In the genomic region with DNA sequence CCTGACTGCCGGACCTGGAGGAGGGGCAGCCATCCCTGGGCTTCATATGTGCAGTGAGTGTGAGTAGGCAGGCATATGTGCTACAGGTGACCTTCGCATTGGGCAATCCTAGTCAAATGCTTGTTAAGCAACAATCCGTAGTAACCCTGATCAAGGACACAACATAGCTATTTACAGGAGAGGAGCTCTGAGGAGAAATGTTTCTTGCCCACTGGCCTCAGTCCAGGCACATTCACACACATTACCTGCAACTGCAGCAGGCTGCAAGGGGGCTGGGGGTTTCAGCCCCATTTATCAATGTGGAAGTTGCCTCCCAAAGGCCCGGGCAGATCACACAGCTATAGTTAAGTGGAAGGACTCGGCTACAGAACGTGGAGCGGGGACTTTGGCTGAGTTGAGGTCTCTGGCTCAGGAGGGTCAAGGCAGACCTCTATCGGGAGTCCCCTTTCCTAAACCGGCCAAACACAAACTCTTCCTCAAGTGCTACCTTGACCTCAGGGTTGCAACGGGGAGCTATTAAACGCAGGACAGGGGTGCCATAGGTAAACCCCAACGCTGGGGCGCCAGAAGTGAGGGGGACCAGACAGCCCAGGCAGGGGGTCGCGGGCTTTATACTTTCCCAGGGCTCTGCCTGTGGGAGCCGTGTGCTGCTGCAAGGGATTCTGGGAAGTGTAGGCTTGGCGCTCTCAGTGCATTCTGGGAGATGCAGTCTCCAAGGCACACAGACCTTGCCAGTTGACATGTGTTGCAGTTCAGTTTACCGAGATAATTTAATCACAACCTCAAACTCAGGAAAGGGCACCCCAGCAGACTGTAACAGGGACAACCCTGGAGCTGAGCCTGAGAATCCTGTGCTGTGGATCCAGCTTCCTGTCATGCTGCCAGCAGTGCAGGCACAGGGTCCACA, we compare ENCODE assay signal across 8 cellular contexts. TPM values are rescaled to one million over a fixed set of nuclear protein-coding genes. Genes with fewer than 3 reads are reported as not detected.
DNase-seq lines count a peak whose midpoint lies in the region; ATAC-seq and TF ChIP-seq lines count a peak whose summit lies in the region.

No MANE protein-coding gene starts in this region.

- DNase-seq in Calu3 (peak; percentile 49), HFFc6 (peak; percentile 41), PC-3 (peak; percentile 23), amygdala (lab: John Stamatoyannopoulos, UW) (peak in 45 of 56 donors; percentile 22 to 82 (median 51)), hepatic stellate cell (ENCODE audit: low spot score) (peak; percentile 85), psoas muscle (peak; percentile 61 to 83), NCI-H510A (lab: John Stamatoyannopoulos, UW) (no peak), amniotic stem cell (lab: John Stamatoyannopoulos, UW) (no peak)

- H3K4me3 Mint-ChIP-seq in Calu3 (ENCODE audit: low read depth, unreplicated experiment) (no peak overlapping the region), HFFc6 (peak overlapping the region; percentile 57)

- intact Hi-C loops in Calu3 (cut with micrococcal nuclease; ENCODE audit: unreplicated experiment): no loop called here
- intact Hi-C loops in PC-3 (cut with micrococcal nuclease): no loop called here
- intact Hi-C loops in psoas muscle (cut with DNase I): loop anchor here (5.0 to 10.0 kb wide), 3 partner anchors 96 to 189 kb away; partner anchors contain the start of genes DNAJC5G (in 1 of the 2) and TRIM54 (in 1 of the 2)

- H3K36me3 ChIP-seq in PC-3 (ENCODE audit: low read depth, low read length) (no peaks in the 10 kb centered on the region), psoas muscle (ENCODE audit: insufficient read depth in 1 of 2, low read depth in 1 of 2) (no peaks in the 10 kb centered on the region)

- TF ChIP-seq CTCF in Calu3 (IDR thresholded peaks at IDR 0.05; ENCODE audit: unreplicated experiment) (no peak), HFFc6 (IDR thresholded peaks at IDR 0.05) (no peak), PC-3 (conservative IDR thresholded peaks at IDR 0.05; ENCODE audit: low read depth, low read length) (no peak), psoas muscle (IDR thresholded peaks at IDR 0.05) (no peak)

- no peak overlapping the region for H3K4me3 ChIP-seq in PC-3 (ENCODE audit: low read length)
- H3K4me3 ChIP-seq in psoas muscle: peak overlapping the region; percentile 66

- peak; percentile 36; the same call in 1 of the 2 replicates for ATAC-seq in PC-3
- peak; percentile 84 to 91 (median 87) for ATAC-seq in psoas muscle

- H3K4me2 ChIP-seq in PC-3 (ENCODE audit: low read length): no peak overlapping the region

- no peaks in the 10 kb centered on the region for H3K9me2 ChIP-seq in PC-3 (replicated peaks; ENCODE audit: low read length)

- no peaks in the 10 kb centered on the region for H3K79me2 ChIP-seq in PC-3 (ENCODE audit: low read length)

- 18 to 24% (median 21%) methylated on average over 18 of the region's 18 CpGs for WGBS in psoas muscle, 3 donors

- no peak overlapping the region for H3K9ac ChIP-seq in PC-3 (ENCODE audit: low read length)

- no peak overlapping the region for H3K27ac ChIP-seq in PC-3 (ENCODE audit: low read length)
- H3K27ac ChIP-seq in psoas muscle: peak overlapping the region; percentile 65

- H3K27me3 Mint-ChIP-seq in Calu3 (ENCODE audit: unreplicated experiment): no peaks in the 10 kb centered on the region
- peaks cover 2% of the 10 kb centered on the region for H3K27me3 Mint-ChIP-seq in HFFc6 (ENCODE audit: insufficient read depth)

- POLR2A ChIA-PET in PC-3 (lab: Charles Lee; ENCODE audit: unreplicated experiment): no interaction called here

- H3K4me1 Mint-ChIP-seq in Calu3 (ENCODE audit: low read depth, unreplicated experiment): peaks cover 12% of the 10 kb centered on the region
- H3K4me1 Mint-ChIP-seq in HFFc6 (ENCODE audit: low read depth): peaks cover 21% of the 10 kb centered on the region

- H3K36me3 Mint-ChIP-seq in Calu3 (ENCODE audit: insufficient read depth, unreplicated experiment) (no peaks in the 10 kb centered on the region), HFFc6 (ENCODE audit: low read depth) (no peaks in the 10 kb centered on the region)

- H3K4me1 ChIP-seq in PC-3 (ENCODE audit: insufficient read depth, low read length): no peaks in the 10 kb centered on the region
- H3K4me1 ChIP-seq in psoas muscle: peaks cover 14% of the 10 kb centered on the region

- H3K27me3 ChIP-seq in PC-3 (ENCODE audit: low read length): no peaks in the 10 kb centered on the region
- H3K27me3 ChIP-seq in psoas muscle (ENCODE audit: insufficient read depth in 3 of 3, low read length in 2 of 3): no peaks in the 10 kb centered on the region

- CTCF ChIA-PET in Calu3 (lab: Charles Lee) (interaction anchor here (1.4 kb wide), 1 partner anchor 95 kb away, joined by 4 read pairs; no protein-coding TSS in a partner anchor), PC-3 (lab: Charles Lee) (interaction anchor here (2.1 kb wide), 1 partner anchor 95 kb away, joined by 7 read pairs; no protein-coding TSS in a partner anchor)

- H3K9me3 Mint-ChIP-seq in Calu3 (ENCODE audit: low read depth, unreplicated experiment): no peaks in the 10 kb centered on the region
- H3K9me3 Mint-ChIP-seq in HFFc6: no peaks in the 10 kb centered on the region

- H3K9me3 ChIP-seq in PC-3 (ENCODE audit: low read length): no peaks in the 10 kb centered on the region
- H3K9me3 ChIP-seq in psoas muscle: no peaks in the 10 kb centered on the region

- BruUV-seq in Calu3 (replicated peaks; lab: Mats Ljungman, UMichigan) (no TSS peak), PC-3 (replicated peaks; lab: Mats Ljungman, UMichigan) (no TSS peak)

- H3K27ac Mint-ChIP-seq in Calu3 (ENCODE audit: unreplicated experiment): no peak overlapping the region
- H3K27ac Mint-ChIP-seq in HFFc6: no peak overlapping the region

- 0 out of 2 replicates have a peak overlapping the region, but pooled peaks have one; percentile 36 for H2AFZ ChIP-seq in PC-3 (ENCODE audit: low read length)

- no peaks in the 10 kb centered on the region for H3F3A ChIP-seq in PC-3 (ENCODE audit: low read length, unreplicated experiment)

- H4K20me1 ChIP-seq in PC-3 (ENCODE audit: low read length): no peaks in the 10 kb centered on the region

RNA-seq across cellular contexts. Expression of gene KHK, which starts 9.4 kb away (rescaled TPM):
- total RNA-seq in Calu3 (2022) (2.0 and 4.2 TPM in 2 replicates), PC-3 (2014; rRNA removed) (10.6 and 11.0 TPM in 2 replicates), psoas muscle (1 to 10 TPM; 1.5 to 4.5 (median 2.4) TPM)
- 1 to 10 TPM; 1.0 to 1.7 (median 1.6) TPM for total RNA-seq in HFFc6 (2021; fragmentation: NEBNext Ultra II Directional; extraction: Animal tissue kit (Norgen Biotek cat#: 25700))
- polyA plus RNA-seq in psoas muscle: 1 to 10 TPM; 1.8 to 5.8 (median 2.9) TPM

RNA-seq across cellular contexts. Expression of gene EMILIN1, which starts 17.6 kb away (rescaled TPM):
- 0.12 and 0.19 TPM in 2 replicates for total RNA-seq in Calu3 (2022)
- 100 to 1,000 TPM; 144 to 208 (median 183) TPM for total RNA-seq in HFFc6 (2021; fragmentation: NEBNext Ultra II Directional; extraction: Animal tissue kit (Norgen Biotek cat#: 25700))
- 0.69 and 0.75 TPM in 2 replicates for total RNA-seq in PC-3 (2014; rRNA removed)
- total RNA-seq in psoas muscle: 10 to 100 TPM in 1 of 4 donors, 1 to 10 TPM in 3; 6.1 to 14.3 (median 7.9) TPM
- 1 to 10 TPM; 4.9 to 7.3 (median 4.9) TPM for polyA plus RNA-seq in psoas muscle

RNA-seq across cellular contexts. Expression of gene CGREF1, which starts 22.9 kb away (rescaled TPM):
- total RNA-seq in Calu3 (2022) (3.7 and 9.3 TPM in 2 replicates), PC-3 (2014; rRNA removed) (18.7 and 22.6 TPM in 2 replicates), psoas muscle (10 to 100 TPM in 1 of 4 donors, 1 to 10 TPM in 3; 4.1 to 15.8 (median 6.1) TPM)
- total RNA-seq in HFFc6 (2021; fragmentation: NEBNext Ultra II Directional; extraction: Animal tissue kit (Norgen Biotek cat#: 25700)): under 1 TPM in 1 of 6 experiments, not detected in 5; 0.12 TPM
- polyA plus RNA-seq in psoas muscle: 1 to 10 TPM; 2.8 to 7.9 (median 6.6) TPM

RNA-seq across cellular contexts. Expression of gene OST4, which starts 24.5 kb away (rescaled TPM):
- total RNA-seq in Calu3 (2022) (163 and 172 TPM in 2 replicates), PC-3 (2014; rRNA removed) (244 and 258 TPM in 2 replicates), psoas muscle (100 to 1,000 TPM; 186 to 304 (median 236) TPM)
- 100 to 1,000 TPM; 500 to 565 (median 548) TPM for total RNA-seq in HFFc6 (2021; fragmentation: NEBNext Ultra II Directional; extraction: Animal tissue kit (Norgen Biotek cat#: 25700))
- polyA plus RNA-seq in psoas muscle: 100 to 1,000 TPM; 259 to 396 (median 306) TPM

RNA-seq across cellular contexts. Expression of gene ABHD1, which starts 27.6 kb away (rescaled TPM):
- total RNA-seq in Calu3 (2022): 0.56 and 0.64 TPM in 2 replicates
- not detected for total RNA-seq in HFFc6 (2021; fragmentation: NEBNext Ultra II Directional; extraction: Animal tissue kit (Norgen Biotek cat#: 25700))
- total RNA-seq in PC-3 (2014; rRNA removed): 0.36 TPM in 1 of 2 replicates, not detected in the other
- 1 to 10 TPM; 1.4 to 4.5 (median 3.7) TPM for total RNA-seq in psoas muscle
- 1 to 10 TPM; 1.9 to 4.1 (median 3.9) TPM for polyA plus RNA-seq in psoas muscle

Comparison
In these comparisons a context has a peak if more than half of its experiments do, and no peak if none do; other contexts are left out.
1. DNase-seq: peak in Calu3 (single experiment), HFFc6 (single experiment), PC-3 (single experiment), amygdala (45 of 56), hepatic stellate cell (single experiment) and psoas muscle (2 of 2); none in NCI-H510A (single experiment) and amniotic stem cell (single experiment).
2. RNA of gene EMILIN1, which starts 17.6 kb away (total RNA-seq): 144 to 208 TPM in HFFc6; 6.1 to 14.3 TPM in psoas muscle, 0.69 to 0.75 TPM in PC-3 and 0.12 to 0.19 TPM in Calu3; every median in the first group is over 4 times any median in the second.
3. intact Hi-C loops: an anchor here in psoas muscle (5.0 to 10.0 kb wide); none called in Calu3 and PC-3.